In genomic region chr1:52368383-52369172, GRCh38 we compare ENCODE assay signal across 8 cellular contexts.
DNase-seq lines count a peak whose midpoint lies in the region; ATAC-seq and TF ChIP-seq lines count a peak whose summit lies in the region.

No MANE protein-coding gene starts in this region.

- POLR2A ChIA-PET in GM10248 (lab: Yijun Ruan, JAX): interaction anchor here (0.7 kb wide), 2 partner anchors 102 to 404 kb away, joined by 3 read pairs; no protein-coding TSS in a partner anchor

- peaks cover 9% of the 10 kb centered on the region for H3K36me3 Mint-ChIP-seq in central memory CD8-positive, alpha-beta T cell (ENCODE audit: insufficient read depth)

- no peak overlapping the region for H3K27ac Mint-ChIP-seq in central memory CD8-positive, alpha-beta T cell (ENCODE audit: low read depth)

- CTCF ChIA-PET in GM10248 (lab: Yijun Ruan, JAX): interaction anchor here (0.7 to 1.2 kb wide), 3 partner anchors 28 to 576 kb away, joined by 3 to 4 read pairs (median 4); no protein-coding TSS in a partner anchor

- no peak for ATAC-seq in central memory CD8-positive, alpha-beta T cell (replicated peaks; ENCODE audit: extremely low read depth, poor library complexity, severe bottlenecking)
- ATAC-seq in GM18868 (IDR thresholded peaks at IDR 0.05; ENCODE audit: unreplicated experiment): no peak
- ATAC-seq in GM19035 (IDR thresholded peaks at IDR 0.05; ENCODE audit: unreplicated experiment): no peak

- peak overlapping the region; percentile 48 for H3K4me3 ChIP-seq in WI38 (ENCODE audit: low read depth, low read length)

- DNase-seq in GM10248 (ENCODE audit: extremely low spot score): peak; percentile 69
- peak; percentile 72 for DNase-seq in NCI-H1694 treated with DMSO at 0.1 percent for 48 hours (lab: John Stamatoyannopoulos, UW)
- peak in 1 of 2 donors; percentile 27 for DNase-seq in central memory CD8-positive, alpha-beta T cell (ENCODE audit: low spot score in 2 of 2)
- peak; percentile 68 for DNase-seq in kidney tubule cell (ENCODE audit: low spot score)
- DNase-seq in stimulated activated CD4-positive, alpha-beta T cell treated with anti-CD3 and anti-CD28 coated beads, Interleukin-2, amount 100 ng/mL, for 48 hours: peak; percentile 38 to 47

- no peaks in the 10 kb centered on the region for H3K27me3 Mint-ChIP-seq in central memory CD8-positive, alpha-beta T cell

- H3K9me3 Mint-ChIP-seq in central memory CD8-positive, alpha-beta T cell: no peaks in the 10 kb centered on the region

- H3K4me3 Mint-ChIP-seq in central memory CD8-positive, alpha-beta T cell: peak overlapping the region; percentile 25

- peaks cover 34% of the 10 kb centered on the region for H3K4me1 Mint-ChIP-seq in central memory CD8-positive, alpha-beta T cell

- TF ChIP-seq CTCF in GM10248 (IDR thresholded peaks at IDR 0.05; ENCODE audit: control extremely low read depth, extremely low read depth, low read depth, missing control alignments) (peak; percentile 22), WI38 (IDR thresholded peaks at IDR 0.05; ENCODE audit: low read depth, low read length) (no peak)
